Comparison of ENCODE assay signal across 13 cellular contexts in the genomic region with DNA sequence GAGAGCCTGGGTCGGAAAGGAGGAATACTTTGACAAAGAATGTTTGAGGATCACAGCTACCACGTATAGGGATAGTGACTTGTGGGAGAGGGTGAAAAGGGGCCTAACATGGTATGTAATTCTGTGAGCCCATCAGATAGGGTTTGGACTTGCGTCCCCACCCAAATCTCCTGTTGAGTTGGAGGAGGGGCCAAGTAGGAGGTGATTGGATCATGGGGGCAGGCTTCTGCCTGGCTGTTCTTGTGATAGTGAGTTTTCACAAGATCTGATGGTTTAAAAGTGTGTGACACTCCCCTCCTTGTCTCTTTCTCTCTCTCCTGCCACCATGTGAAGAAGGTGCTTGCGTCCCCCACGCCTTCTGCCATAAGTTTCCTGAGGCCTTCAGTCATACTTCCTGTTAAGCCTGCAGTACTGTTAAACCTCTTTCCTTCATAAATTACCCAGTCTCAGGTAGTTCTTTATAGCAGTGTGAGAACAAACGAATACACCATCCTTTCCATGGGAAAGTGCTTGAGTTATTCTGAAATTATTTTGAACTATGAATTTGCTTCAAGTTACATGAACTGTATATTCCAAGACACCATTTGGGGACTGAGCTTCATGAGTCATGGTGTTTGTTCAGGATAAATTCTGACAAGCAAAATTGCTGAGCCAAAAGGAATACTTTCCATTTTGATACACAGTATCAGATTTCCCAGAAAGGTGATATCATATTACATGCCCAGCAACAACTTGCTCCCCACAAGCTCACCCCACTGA.
DNase-seq lines count a peak whose midpoint lies in the region; ATAC-seq, FAIRE-seq and TF ChIP-seq lines count a peak whose summit lies in the region.
"Had no signal": no experiment of that assay in that cellular context is flagged by ENCODE, and none has a peak within 500 bp of the region (broad histone marks: within the 10 kb centered on the region; RNA-seq: fewer than 3 reads in every experiment).

No MANE protein-coding gene starts in this region.

- DNase-seq in DMS53 (lab: John Stamatoyannopoulos, UW) (peak; percentile 75), HT1080 (ENCODE audit: low read depth) (peak; percentile 46), astrocyte (ENCODE audit: low read depth) (peak; percentile 64), lung microvascular endothelial cell (ENCODE audit: low read depth in 2 of 2) (peak; percentile 37 to 43), lower leg skin (ENCODE audit: low spot score in 2 of 2) (no peak), amniotic stem cell (lab: John Stamatoyannopoulos, UW) (no peak), RKO (ENCODE audit: low spot score) (no peak)
- DNase-seq: activated naive CD4-positive, alpha-beta T cell treated with anti-CD3 and anti-CD28 coated beads, Interleukin-2, amount 50 U/mL, for 16 hours; head of caudate nucleus; stimulated activated CD4-positive, alpha-beta T cell treated with anti-CD3 and anti-CD28 coated beads, Interleukin-4, amount 100 ng/mL, for 4 hours had no signal

- no peaks in the 10 kb centered on the region for H3K4me1 ChIP-seq in astrocyte (ENCODE audit: insufficient read depth, low read length)

- no peak overlapping the region for H3K4me2 ChIP-seq in astrocyte (ENCODE audit: low read length)

- no peaks in the 10 kb centered on the region for H3K36me3 Mint-ChIP-seq in astrocyte (ENCODE audit: low read depth, unreplicated experiment)

- H3K27ac ChIP-seq in astrocyte (ENCODE audit: low read depth, low read length), result no peak overlapping the region

- H3K4me3 Mint-ChIP-seq in astrocyte (ENCODE audit: unreplicated experiment), result no peak overlapping the region
- H3K4me3 Mint-ChIP-seq: WTC11 had no signal

- no peak for TF ChIP-seq POLR2A in lower leg skin (IDR thresholded peaks at IDR 0.05)

- intact Hi-C loops in lower leg skin (cut with DNase I; ENCODE audit: low total_unique reads), result no loop called here

- TF ChIP-seq CTCF in astrocyte (IDR thresholded peaks at IDR 0.05; ENCODE audit: insufficient read depth, low read depth, low read length) (no peak), lower leg skin (IDR thresholded peaks at IDR 0.05) (no peak)

- no peaks in the 10 kb centered on the region for H3K9me3 ChIP-seq in astrocyte (ENCODE audit: insufficient read depth, low read depth, low read length)

- H3K36me3 ChIP-seq in astrocyte (ENCODE audit: insufficient read depth, low read length), result no peaks in the 10 kb centered on the region

- no peaks in the 10 kb centered on the region for H3K27me3 ChIP-seq in astrocyte (ENCODE audit: insufficient read depth, low read length)

- H3K79me2 ChIP-seq in astrocyte (ENCODE audit: insufficient read depth, low read length), result no peaks in the 10 kb centered on the region

- WGBS in lower leg skin, 2 donors, result 78 to 82% methylated on average over 6 of the region's 6 CpGs

- H3K27me3 Mint-ChIP-seq in astrocyte (ENCODE audit: low read depth, unreplicated experiment), result no peaks in the 10 kb centered on the region

- peaks cover 3% of the 10 kb centered on the region for H3K9me3 Mint-ChIP-seq in astrocyte (ENCODE audit: unreplicated experiment)

- H3K4me3 ChIP-seq in astrocyte (ENCODE audit: insufficient read depth, low read depth, low read length) (no peak overlapping the region), lower leg skin (ENCODE audit: low read depth, poor library complexity, severe bottlenecking) (no peak overlapping the region)

- ATAC-seq in HG03108 (IDR thresholded peaks at IDR 0.05; ENCODE audit: unreplicated experiment), result no peak
- ATAC-seq: HepG2, WTC11 had no signal

- H3K9ac ChIP-seq in astrocyte (ENCODE audit: low read length), result no peak overlapping the region

- no peak for FAIRE-seq in astrocyte (lab: Jason Lieb, UNC)
- FAIRE-seq: HepG2 had no signal

- no peak overlapping the region for H2AFZ ChIP-seq in astrocyte (ENCODE audit: low read depth, low read length)

- peaks cover 16% of the 10 kb centered on the region for H3K4me1 Mint-ChIP-seq in astrocyte (ENCODE audit: low read depth, unreplicated experiment)

- peak overlapping the region; percentile 59 for H3K27ac Mint-ChIP-seq in astrocyte (ENCODE audit: unreplicated experiment)
- H3K27ac Mint-ChIP-seq: WTC11 had no signal

- no peaks in the 10 kb centered on the region for H4K20me1 ChIP-seq in astrocyte (ENCODE audit: insufficient read depth, low read length)

Comparison
In these comparisons a context has a peak if more than half of its experiments do, and no peak if none do; other contexts are left out.
1. DNase-seq: peak in DMS53 (single experiment), HT1080 (single experiment), astrocyte (single experiment) and lung microvascular endothelial cell (2 of 2); none in lower leg skin (0 of 2), amniotic stem cell (single experiment) and RKO (single experiment).